26 cellular contexts compared by ENCODE assay signal in genomic region chr12:28498850-28499249, GRCh38.
A peak's percentile ranks its signal among the peaks of the same experiment; 100 is the strongest.
DNase-seq lines count a peak whose midpoint lies in the region; ATAC-seq and TF ChIP-seq lines count a peak whose summit lies in the region.
"Had no signal": no experiment of that assay in that cellular context is flagged by ENCODE, and none has a peak within 500 bp of the region (broad histone marks: within the 10 kb centered on the region; RNA-seq: fewer than 3 reads in every experiment).

No MANE protein-coding gene starts in this region.

- no peaks in the 10 kb centered on the region; a peak in 1 of 4 replicates for H3K4me1 ChIP-seq in SK-N-SH (ENCODE audit: control insufficient read depth in 1 of 2, insufficient read depth in 2 of 2, low read depth in 1 of 2, low read length in 1 of 2)
- peaks cover 17% of the 10 kb centered on the region for H3K4me1 ChIP-seq in OCI-LY3 (ENCODE audit: low read length)
- H3K4me1 ChIP-seq: SJCRH30 had no signal

- H2AFZ ChIP-seq in SK-N-SH (ENCODE audit: low read depth) (no peak overlapping the region), OCI-LY3 (ENCODE audit: low read depth, low read length) (no peak overlapping the region)

- H3K4me2 ChIP-seq in SK-N-SH (no peak overlapping the region), OCI-LY3 (ENCODE audit: low read length) (peak overlapping the region; percentile 38)

- no peak overlapping the region for H3K4me3 ChIP-seq in SK-N-SH (ENCODE audit: low read depth in 2 of 2, low read length in 1 of 2)
- no peak overlapping the region for H3K4me3 ChIP-seq in OCI-LY3 (ENCODE audit: low read length)
- H3K4me3 ChIP-seq in fibroblast of villous mesenchyme (ENCODE audit: low read depth, low read length): no peak overlapping the region
- H3K4me3 ChIP-seq: BLaER1 treated with 17β-estradiol and CSF1 and Interleukin-3, amounts not matched to agents 10 nM and 100 nM; Peyer's patch; SJCRH30 had no signal

- H3K36me3 ChIP-seq in SK-N-SH (replicated peaks in 1 of 2; ENCODE audit: control insufficient read depth in 1 of 2, insufficient read depth in 2 of 2, low read length in 1 of 2) (peaks cover 2 to 6% of the 10 kb centered on the region in 2 experiments), OCI-LY3 (replicated peaks; ENCODE audit: low read depth, low read length) (no peaks in the 10 kb centered on the region)
- H3K36me3 ChIP-seq: Peyer's patch had no signal

- H3K9me2 ChIP-seq in SK-N-SH: no peaks in the 10 kb centered on the region

- H3F3A ChIP-seq in SK-N-SH (replicated peaks; ENCODE audit: insufficient read depth): peaks cover 13% of the 10 kb centered on the region

- DNase-seq in SK-N-SH (no peak), fibroblast of villous mesenchyme (ENCODE audit: low read depth) (peak; percentile 66), renal cortical epithelial cell (ENCODE audit: low read depth) (peak; percentile 22), medulla oblongata (ENCODE audit: extremely low spot score) (no peak), retina (no peak)
- no peak for DNase-seq in stimulated activated CD4-positive, alpha-beta T cell treated with anti-CD3 and anti-CD28 coated beads, Interleukin-2, amount 100 ng/mL, for 24 hours
- DNase-seq: ACHN; Caco-2; CD4-positive, alpha-beta memory T cell; GOT3; HCEC 1CT; KG1; NCI-H1105; NCI-H146; NCI-H2029; NCI-H226; NCI-H510A treated with DMSO at 0.1 percent for 48 hours; NCI-H774; NK-92 treated with Interleukin-12 subunit alpha and Interleukin-12 subunit beta, amount 100 ng/mL, for 24 hours; Peyer's patch; SJCRH30 had no signal

- H4K20me1 ChIP-seq in SK-N-SH (ENCODE audit: insufficient read depth): no peaks in the 10 kb centered on the region
- no peaks in the 10 kb centered on the region for H4K20me1 ChIP-seq in OCI-LY3 (ENCODE audit: insufficient read depth, low read length)
- H4K20me1 ChIP-seq: BLaER1 treated with 17β-estradiol and CSF1 and Interleukin-3, amounts not matched to agents 10 nM and 100 nM had no signal

- H3K9me3 ChIP-seq in SK-N-SH (no peaks in the 10 kb centered on the region), OCI-LY3 (ENCODE audit: insufficient read depth, low read length) (no peaks in the 10 kb centered on the region)
- H3K9me3 ChIP-seq: BLaER1 treated with 17β-estradiol and CSF1 and Interleukin-3, amounts not matched to agents 10 nM and 100 nM; Peyer's patch had no signal

- POLR2A ChIA-PET in SK-N-SH (lab: Yijun Ruan, JAX): no interaction called here

- ATAC-seq in SK-N-SH treated with all-trans-retinoic acid at 6 μM for 48 hours: no peak

- H3K79me2 ChIP-seq in SK-N-SH (ENCODE audit: insufficient read depth) (no peaks in the 10 kb centered on the region), OCI-LY3 (ENCODE audit: low read length) (no peaks in the 10 kb centered on the region)

- TF ChIP-seq EP300 in SK-N-SH (IDR thresholded peaks at IDR 0.05; ENCODE audit: borderline replicate concordance in 1 of 2, low read depth in 1 of 2, low read length in 1 of 2): no peak

- H3K27me3 ChIP-seq in SK-N-SH (ENCODE audit: insufficient read depth): no peaks in the 10 kb centered on the region
- no peaks in the 10 kb centered on the region for H3K27me3 ChIP-seq in OCI-LY3 (ENCODE audit: low read depth, low read length)
- H3K27me3 ChIP-seq: BLaER1 treated with 17β-estradiol and CSF1 and Interleukin-3, amounts not matched to agents 10 nM and 100 nM; Peyer's patch; SJCRH30 had no signal

- 88% methylated on average over 1 of the region's 1 CpG for WGBS in SK-N-SH (ENCODE audit: low lambda C conversion rate)

- CTCF ChIA-PET in SK-N-SH (lab: Yijun Ruan, JAX): no interaction called here

- TF ChIP-seq CTCF in SK-N-SH (IDR thresholded peaks at IDR 0.05): no peak
- no peak for TF ChIP-seq CTCF in OCI-LY3 (IDR thresholded peaks at IDR 0.05; ENCODE audit: low read depth, low read length)
- TF ChIP-seq CTCF in fibroblast of villous mesenchyme (IDR thresholded peaks at IDR 0.05; ENCODE audit: insufficient read depth, low read depth, low read length): no peak

- H3K9ac ChIP-seq in SK-N-SH: no peak overlapping the region
- no peak overlapping the region for H3K9ac ChIP-seq in OCI-LY3 (ENCODE audit: low read length)
- H3K9ac ChIP-seq: BLaER1 treated with 17β-estradiol and CSF1 and Interleukin-3, amounts not matched to agents 10 nM and 100 nM had no signal

- TF ChIP-seq RAD21 in SK-N-SH (IDR thresholded peaks at IDR 0.05; ENCODE audit: low read length): no peak

- H3K27ac ChIP-seq in SK-N-SH (ENCODE audit: low read depth in 2 of 2, low read length in 1 of 2) (no peak overlapping the region), OCI-LY3 (ENCODE audit: low read length) (no peak overlapping the region)
- H3K27ac ChIP-seq: 22Rv1; BLaER1 treated with 17β-estradiol and CSF1 and Interleukin-3, amounts not matched to agents 10 nM and 100 nM; HL-60; Peyer's patch; SJCRH30 had no signal

TF ChIP-seq in SK-N-SH treated with all-trans-retinoic acid at 6 μM for 48 hours, 23 proteins besides CTCF, POLR2A, EP300 and RAD21:
- peak; percentile 91 for TF ChIP-seq ISL1 (CRISPR knock-in tag; IDR thresholded peaks at IDR 0.05)
- peak; percentile 48; the same call in 1 of the 2 replicates for TF ChIP-seq TCF4 (CRISPR knock-in tag; IDR thresholded peaks at IDR 0.05; ENCODE audit: borderline replicate concordance)
- no peak for TF ChIP-seq RARB (CRISPR knock-in tag; IDR thresholded peaks at IDR 0.05)

TF ChIP-seq in SK-N-SH, 30 proteins besides CTCF, POLR2A, EP300 and RAD21:
- TF ChIP-seq POLR2AphosphoS5 (IDR thresholded peaks at IDR 0.05; ENCODE audit: low read depth, low read length): no peak
- TF ChIP-seq SIN3A (IDR thresholded peaks at IDR 0.05; ENCODE audit: borderline replicate concordance, low read depth, low read length): no peak
- TF ChIP-seq RCOR1 (IDR thresholded peaks at IDR 0.05; ENCODE audit: low read length): no peak
- no peak for TF ChIP-seq CHD2 (IDR thresholded peaks at IDR 0.05; ENCODE audit: low read length, partially characterized antibody)

Comparison
In these comparisons a context has a peak if more than half of its experiments do, and no peak if none do; other contexts are left out.
1. DNase-seq: peak in fibroblast of villous mesenchyme (single experiment) and renal cortical epithelial cell (single experiment); none in SK-N-SH (single experiment), medulla oblongata (single experiment), retina (single experiment) and stimulated activated CD4-positive, alpha-beta T cell treated with anti-CD3 and anti-CD28 coated beads, Interleukin-2, amount 100 ng/mL, for 24 hours (0 of 2).